23 cellular contexts compared by ENCODE assay signal in the genomic region with DNA sequence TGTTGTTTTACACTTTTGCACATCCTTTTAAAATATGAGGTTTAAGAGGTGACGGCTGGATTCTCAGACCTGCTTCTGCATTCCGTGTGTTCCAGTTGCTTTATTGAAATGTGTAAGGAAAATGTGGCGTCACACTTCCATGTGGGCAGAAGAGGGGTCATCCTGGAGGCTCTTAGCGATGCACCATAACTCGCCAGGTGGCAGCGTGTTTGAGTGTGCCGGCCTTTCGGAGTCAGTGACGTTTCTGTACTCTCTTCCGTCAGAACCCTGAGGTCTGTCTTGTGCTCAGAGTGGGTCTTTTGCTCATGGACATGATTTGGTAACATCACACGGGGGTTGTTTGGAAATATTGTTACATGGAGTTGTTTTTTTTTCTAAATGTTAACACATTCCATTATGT.
"Had no signal": no experiment of that assay in that cellular context is flagged by ENCODE, and none has a peak within 500 bp of the region (broad histone marks: within the 10 kb centered on the region; RNA-seq: fewer than 3 reads in every experiment).

No MANE protein-coding gene starts in this region.

- H3K27me3 ChIP-seq: adrenal gland, body of pancreas, esophagus muscularis mucosa, gastrocnemius medialis, hepatocyte, suprapubic skin, tibial artery had no signal

- H3K9me3 ChIP-seq: adrenal gland, body of pancreas, esophagus muscularis mucosa, gastrocnemius medialis, suprapubic skin, tibial artery had no signal

- H3K36me3 ChIP-seq: gastrocnemius medialis had no signal

- H3K4me3 Mint-ChIP-seq: activated CD4-positive, alpha-beta T cell treated with anti-CD3 and anti-CD28 coated beads for 36 hours; activated CD8-positive, alpha-beta memory T cell treated with anti-CD3 and anti-CD28 coated beads, Interleukin-2, amount 10 ng/mL, durations not matched to agents 7 days and 5 days; activated CD8-positive, alpha-beta T cell treated with anti-CD3 and anti-CD28 coated beads, Interleukin-2, amount 10 ng/mL, durations not matched to agents 7 days and 5 days; activated naive CD4-positive, alpha-beta T cell treated with anti-CD3 and anti-CD28 coated beads, Interleukin-2, amount 10 ng/mL, durations not matched to agents 7 days and 5 days; dendritic cell treated with granulocyte-macrophage colony-stimulating factor and Interleukin-4, amounts not matched to agents 40 ng/mL and 50 ng/mL, for 4 days; T-helper 2 cell treated with Interferon-gamma antibody and Interleukin-4, amounts not matched to agents 5 μg/mL and 100 μg/mL, for 36 hours had no signal

- H3K9me3 Mint-ChIP-seq: activated naive CD4-positive, alpha-beta T cell treated with anti-CD3 and anti-CD28 coated beads, Interleukin-2, amount 10 ng/mL, durations not matched to agents 7 days and 5 days; dendritic cell treated with granulocyte-macrophage colony-stimulating factor and Interleukin-4, amounts not matched to agents 40 ng/mL and 50 ng/mL, for 4 days; T-helper 2 cell treated with Interferon-gamma antibody and Interleukin-4, amounts not matched to agents 5 μg/mL and 100 μg/mL, for 36 hours had no signal

- H3K4me3 ChIP-seq: adrenal gland, body of pancreas, esophagus muscularis mucosa, gastrocnemius medialis, hepatocyte, psoas muscle, smooth muscle cell, suprapubic skin, tibial artery had no signal

- H3K9ac ChIP-seq: parathyroid adenoma had no signal

- H3K27ac ChIP-seq: body of pancreas, hepatocyte, parathyroid adenoma, psoas muscle, suprapubic skin, tibial artery had no signal

- DNase-seq: activated CD4-positive, alpha-beta T cell treated with anti-CD3 and anti-CD28 coated beads for 36 hours; activated CD4-positive, CD25-positive, alpha-beta regulatory T cell; activated CD8-positive, alpha-beta memory T cell treated with anti-CD3 and anti-CD28 coated beads, Interleukin-2, amount 10 ng/mL, durations not matched to agents 7 days and 5 days; activated CD8-positive, alpha-beta T cell treated with anti-CD3 and anti-CD28 coated beads, Interleukin-2, amount 10 ng/mL, durations not matched to agents 7 days and 5 days; activated effector memory CD4-positive, alpha-beta T cell treated with Interleukin-2 at 50 U/mL for 16 hours; activated naive CD4-positive, alpha-beta T cell treated with anti-CD3 and anti-CD28 coated beads, Interleukin-2, amount 10 ng/mL, durations not matched to agents 7 days and 5 days; gastrocnemius medialis; islet precursor cell; left ventricle myocardium superior; psoas muscle; stimulated activated CD4-positive, alpha-beta T cell treated with anti-CD3 and anti-CD28 coated beads, Interleukin-15, amount 100 ng/mL, for 24 hours; T-helper 1 cell had no signal

- H3K27ac Mint-ChIP-seq: activated CD8-positive, alpha-beta memory T cell treated with anti-CD3 and anti-CD28 coated beads, Interleukin-2, amount 10 ng/mL, durations not matched to agents 7 days and 5 days; activated CD8-positive, alpha-beta T cell treated with anti-CD3 and anti-CD28 coated beads, Interleukin-2, amount 10 ng/mL, durations not matched to agents 7 days and 5 days; dendritic cell treated with granulocyte-macrophage colony-stimulating factor and Interleukin-4, amounts not matched to agents 40 ng/mL and 50 ng/mL, for 4 days had no signal

- H3K27me3 Mint-ChIP-seq: activated CD4-positive, alpha-beta T cell treated with anti-CD3 and anti-CD28 coated beads for 36 hours; activated CD8-positive, alpha-beta memory T cell treated with anti-CD3 and anti-CD28 coated beads, Interleukin-2, amount 10 ng/mL, durations not matched to agents 7 days and 5 days; activated naive CD4-positive, alpha-beta T cell treated with anti-CD3 and anti-CD28 coated beads, Interleukin-2, amount 10 ng/mL, durations not matched to agents 7 days and 5 days; dendritic cell treated with granulocyte-macrophage colony-stimulating factor and Interleukin-4, amounts not matched to agents 40 ng/mL and 50 ng/mL, for 4 days had no signal

- ATAC-seq: activated CD4-positive, alpha-beta T cell treated with anti-CD3 and anti-CD28 coated beads for 36 hours; activated CD8-positive, alpha-beta memory T cell treated with anti-CD3 and anti-CD28 coated beads, Interleukin-2, amount 10 ng/mL, durations not matched to agents 7 days and 5 days; activated CD8-positive, alpha-beta T cell treated with anti-CD3 and anti-CD28 coated beads, Interleukin-2, amount 10 ng/mL, durations not matched to agents 7 days and 5 days; body of pancreas; gastrocnemius medialis; left cardiac atrium; left ventricle myocardium superior; psoas muscle had no signal
